28 cellular contexts compared by ENCODE assay signal in the genomic region with DNA sequence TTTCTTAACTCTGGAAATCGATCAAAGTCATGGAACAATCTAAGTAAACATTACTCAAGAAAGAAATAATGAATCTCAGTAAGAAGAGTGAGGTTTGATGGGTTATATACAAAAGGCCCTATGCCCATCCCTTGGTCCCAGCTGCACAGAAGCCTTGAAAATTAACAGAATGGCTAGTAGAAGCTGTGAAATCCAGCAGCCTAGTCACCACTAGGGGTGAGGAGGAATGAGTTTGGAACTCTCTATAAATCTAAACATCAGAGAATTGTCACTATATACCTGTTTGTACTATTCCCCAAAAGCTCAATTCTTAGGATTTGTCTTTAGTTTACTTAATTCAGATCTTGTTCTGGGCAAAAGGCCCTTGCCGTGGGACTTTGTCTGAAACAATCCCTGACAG.
"Had no signal": no experiment of that assay in that cellular context is flagged by ENCODE, and none has a peak within 500 bp of the region (broad histone marks: within the 10 kb centered on the region; RNA-seq: fewer than 3 reads in every experiment).

No MANE protein-coding gene starts in this region.

- H3K9ac ChIP-seq: SK-N-SH had no signal

- H3K4me3 Mint-ChIP-seq: activated CD4-positive, alpha-beta memory T cell treated with anti-CD3 and anti-CD28 coated beads for 36 hours; activated CD4-positive, alpha-beta T cell treated with anti-CD3 and anti-CD28 coated beads, Interleukin-2, amount 10 ng/mL, durations not matched to agents 7 days and 5 days; activated naive CD4-positive, alpha-beta T cell treated with anti-CD3 and anti-CD28 coated beads for 36 hours; activated naive CD8-positive, alpha-beta T cell; activated T-helper 17 cell treated with anti-CD3 and anti-CD28 coated beads, Interleukin-2, amount 50 U/mL, for 72 hours had no signal

- ATAC-seq: activated T-helper 17 cell treated with anti-CD3 and anti-CD28 coated beads, Interleukin-2, amount 50 U/mL, for 72 hours; Panc1 had no signal

- H3K36me3 Mint-ChIP-seq: activated CD4-positive, alpha-beta memory T cell treated with anti-CD3 and anti-CD28 coated beads for 36 hours; activated naive CD8-positive, alpha-beta T cell had no signal

- DNase-seq: activated CD4-positive, alpha-beta memory T cell treated with anti-CD3 and anti-CD28 coated beads for 36 hours; activated CD4-positive, alpha-beta T cell treated with anti-CD3 and anti-CD28 coated beads, Interleukin-2, amount 10 ng/mL, durations not matched to agents 7 days and 5 days; activated CD4-positive, CD25-positive, alpha-beta regulatory T cell; activated CD8-positive, alpha-beta memory T cell treated with anti-CD3 and anti-CD28 coated beads for 24 hours; activated gamma-delta T cell; activated naive CD4-positive, alpha-beta T cell treated with anti-CD3 and anti-CD28 coated beads for 36 hours; activated T-cell treated with anti-CD3 and anti-CD28 coated beads, Interleukin-2, amount 50 U/mL, for 48 hours; amygdala; brain microvascular endothelial cell; Kasumi-1; KBM-7; NCI-H1048; NCI-H146; NCI-H187 treated with DMSO at 0.1 percent for 48 hours; NCI-H2171; NCI-H2227 treated with DMSO at 0.1 percent for 48 hours; NCI-H446 treated with DMSO at 0.1 percent for 48 hours; NCI-H526; NCI-H774; Right ventricle myocardium superior; SJCRH30; SK-N-SH; T-helper 1 cell had no signal

- H3K4me2 ChIP-seq: SK-N-SH had no signal

- H3K4me3 ChIP-seq: cardiac muscle cell, SJCRH30 had no signal

- H3K27ac Mint-ChIP-seq: activated CD4-positive, alpha-beta memory T cell treated with anti-CD3 and anti-CD28 coated beads for 36 hours; activated CD4-positive, alpha-beta T cell treated with anti-CD3 and anti-CD28 coated beads, Interleukin-2, amount 10 ng/mL, durations not matched to agents 7 days and 5 days; activated naive CD4-positive, alpha-beta T cell treated with anti-CD3 and anti-CD28 coated beads for 36 hours; activated naive CD8-positive, alpha-beta T cell; activated T-helper 17 cell treated with anti-CD3 and anti-CD28 coated beads, Interleukin-2, amount 50 U/mL, for 72 hours had no signal

- H3K9me2 ChIP-seq: SK-N-SH had no signal

- H3K27me3 Mint-ChIP-seq: activated CD4-positive, alpha-beta memory T cell treated with anti-CD3 and anti-CD28 coated beads for 36 hours; activated CD4-positive, alpha-beta T cell treated with anti-CD3 and anti-CD28 coated beads, Interleukin-2, amount 10 ng/mL, durations not matched to agents 7 days and 5 days; activated naive CD8-positive, alpha-beta T cell; activated T-helper 17 cell treated with anti-CD3 and anti-CD28 coated beads, Interleukin-2, amount 50 U/mL, for 72 hours had no signal

- H3K9me3 ChIP-seq: SK-N-SH had no signal

- H3K4me1 Mint-ChIP-seq: activated CD4-positive, alpha-beta T cell treated with anti-CD3 and anti-CD28 coated beads, Interleukin-2, amount 10 ng/mL, durations not matched to agents 7 days and 5 days; activated T-helper 17 cell treated with anti-CD3 and anti-CD28 coated beads, Interleukin-2, amount 50 U/mL, for 72 hours had no signal

- H3K27ac ChIP-seq: brain microvascular endothelial cell, cardiac muscle cell, RWPE1, SJCRH30 had no signal

- H3K4me1 ChIP-seq: SJCRH30 had no signal

- H3K36me3 ChIP-seq: brain microvascular endothelial cell, cardiac muscle cell, SJCRH30 had no signal

- H3K27me3 ChIP-seq: brain microvascular endothelial cell, cardiac muscle cell, SJCRH30 had no signal

- H3K9me3 Mint-ChIP-seq: activated CD4-positive, alpha-beta T cell treated with anti-CD3 and anti-CD28 coated beads, Interleukin-2, amount 10 ng/mL, durations not matched to agents 7 days and 5 days had no signal
